ENCODE assay signal across 8 cellular contexts in genomic region chr12:15856097-15856982, GRCh38. TPM values are rescaled to one million over a fixed set of nuclear protein-coding genes. Genes with fewer than 3 reads are reported as not detected.
DNase-seq lines count a peak whose midpoint lies in the region; ATAC-seq and TF ChIP-seq lines count a peak whose summit lies in the region.

No MANE protein-coding gene starts in this region.

- H3K4me1 ChIP-seq in colonic mucosa: peaks cover 5% of the 10 kb centered on the region
- peaks cover 0 to 6% (median under 1%) of the 10 kb centered on the region in 4 donors for H3K4me1 ChIP-seq in right lobe of liver
- H3K4me1 ChIP-seq in thoracic aorta (ENCODE audit: control insufficient read depth in 1 of 2, low read depth in 2 of 2): peaks cover 3 to 7% of the 10 kb centered on the region in 2 donors

- peak; percentile 73 to 86 (median 81) for ATAC-seq in right lobe of liver
- ATAC-seq in thoracic aorta (ENCODE audit: insufficient number of reproducible peaks, low FRiP score, low read depth): peak; percentile 38
- ATAC-seq in HG02571 (IDR thresholded peaks at IDR 0.05; ENCODE audit: unreplicated experiment): no peak

- H3K27me3 ChIP-seq in SU-DHL-6 (ENCODE audit: low read length) (no peaks in the 10 kb centered on the region), colonic mucosa (no peaks in the 10 kb centered on the region), right lobe of liver (no peaks in the 10 kb centered on the region), thoracic aorta (replicated peaks; ENCODE audit: insufficient read depth) (no peaks in the 10 kb centered on the region)

- POLR2A ChIA-PET in GM10248 (lab: Yijun Ruan, JAX): no interaction called here

- TF ChIP-seq POLR2A in right lobe of liver (IDR thresholded peaks at IDR 0.05): no peak

- H3K36me3 ChIP-seq in SU-DHL-6 (ENCODE audit: low read length) (no peaks in the 10 kb centered on the region), colonic mucosa (no peaks in the 10 kb centered on the region), right lobe of liver (no peaks in the 10 kb centered on the region), thoracic aorta (no peaks in the 10 kb centered on the region)

- H3K9me3 ChIP-seq in SU-DHL-6 (ENCODE audit: insufficient read depth, low read length) (no peaks in the 10 kb centered on the region), colonic mucosa (no peaks in the 10 kb centered on the region), right lobe of liver (no peaks in the 10 kb centered on the region), thoracic aorta (no peaks in the 10 kb centered on the region)

- no peaks in the 10 kb centered on the region for H4K20me1 ChIP-seq in SU-DHL-6 (ENCODE audit: low read depth, low read length)

- H3K4me2 ChIP-seq in SU-DHL-6 (ENCODE audit: low read depth, low read length, poor library complexity, severe bottlenecking): no peak overlapping the region

- intact Hi-C loops in colonic mucosa (cut with DNase I) (loop anchor here (2.0 to 10.0 kb wide), 2 partner anchors 266 to 332 kb away; no protein-coding TSS in a partner anchor), right lobe of liver (cut with DNase I) (loop anchor here (5.0 to 10.0 kb wide), 2 partner anchors 262 to 269 kb away; no protein-coding TSS in a partner anchor)

- no peak overlapping the region for H3K27ac ChIP-seq in SU-DHL-6 (ENCODE audit: low read depth, low read length)
- no peak overlapping the region for H3K27ac ChIP-seq in colonic mucosa
- no peak overlapping the region for H3K27ac ChIP-seq in right lobe of liver
- H3K27ac ChIP-seq in thoracic aorta: no peak overlapping the region

- H3K9me2 ChIP-seq in SU-DHL-6 (replicated peaks; ENCODE audit: insufficient read depth, low read length): no peaks in the 10 kb centered on the region

- H3K9ac ChIP-seq in SU-DHL-6 (ENCODE audit: low read length) (no peak overlapping the region), colonic mucosa (ENCODE audit: low read depth in 2 of 2, low read length in 2 of 2) (no peak overlapping the region)

- DNase-seq in AG09309 (ENCODE audit: low read depth) (no peak), GM10248 (ENCODE audit: extremely low spot score) (peak; percentile 29), LoVo (ENCODE audit: low spot score) (peak; percentile 84), colonic mucosa (peak; percentile 78), right lobe of liver (peak in 1 of 3 donors; percentile 59), thoracic aorta (ENCODE audit: low spot score) (peak; percentile 14)

- H2AFZ ChIP-seq in SU-DHL-6 (ENCODE audit: low read depth, low read length, severe bottlenecking): no peak overlapping the region

- WGBS in right lobe of liver (ENCODE audit: insufficient coverage, low coverage, low lambda C conversion rate, missing lambda C conversion rate): 28% methylated on average over 8 of the region's 8 CpGs

- H3K79me2 ChIP-seq in SU-DHL-6 (ENCODE audit: insufficient read depth, low read length): no peaks in the 10 kb centered on the region

- H3K4me3 ChIP-seq in AG09309 (ENCODE audit: control insufficient read depth, low read depth, low read length) (no peak overlapping the region), SU-DHL-6 (ENCODE audit: insufficient read depth, low read length, poor library complexity, severe bottlenecking) (no peak overlapping the region), colonic mucosa (no peak overlapping the region), right lobe of liver (no peak overlapping the region), thoracic aorta (no peak overlapping the region)

- TF ChIP-seq CTCF in AG09309 (IDR thresholded peaks at IDR 0.05; ENCODE audit: control insufficient read depth, insufficient read depth, low read depth, low read length, missing control alignments) (peak; percentile 69), GM10248 (IDR thresholded peaks at IDR 0.05; ENCODE audit: control extremely low read depth, extremely low read depth, low read depth, missing control alignments) (peak; percentile 71), SU-DHL-6 (IDR thresholded peaks at IDR 0.05; ENCODE audit: insufficient read depth, low read length, poor library complexity, severe bottlenecking) (peak; percentile 74), colonic mucosa (IDR thresholded peaks at IDR 0.05) (peak; percentile 76), right lobe of liver (IDR thresholded peaks at IDR 0.05) (peak; percentile 78 to 91 (median 80)), thoracic aorta (IDR thresholded peaks at IDR 0.05) (peak; percentile 85)

- CTCF ChIA-PET in GM10248 (lab: Yijun Ruan, JAX): interaction anchor here (0.6 to 9.8 kb wide), 21 partner anchors 9 to 333 kb away, joined by 3 to 208 read pairs (median 4); partner anchors contain the start of gene DERA

- H3F3A ChIP-seq in SU-DHL-6 (ENCODE audit: insufficient read depth): no peaks in the 10 kb centered on the region

RNA-seq across cellular contexts. Expression of gene STRAP, which starts 25.8 kb away (rescaled TPM):
- total RNA-seq in colonic mucosa: 100 to 1,000 TPM in 1 of 2 donors, 10 to 100 TPM in 1; 85.3 to 108 TPM
- 10 to 100 TPM; 41.3 to 53.5 (median 43.0) TPM for total RNA-seq in right lobe of liver
- 10 to 100 TPM; 55.1 to 55.5 TPM for total RNA-seq in thoracic aorta

RNA-seq across cellular contexts. Expression of gene DERA, which starts 54.8 kb away (rescaled TPM):
- 10 to 100 TPM; 44.0 to 61.2 TPM for total RNA-seq in colonic mucosa
- 10 to 100 TPM; 39.8 to 55.6 (median 49.1) TPM for total RNA-seq in right lobe of liver
- 10 to 100 TPM; 25.5 to 47.4 TPM for total RNA-seq in thoracic aorta
